ENCODE assay signal across 22 cellular contexts in the genomic region with DNA sequence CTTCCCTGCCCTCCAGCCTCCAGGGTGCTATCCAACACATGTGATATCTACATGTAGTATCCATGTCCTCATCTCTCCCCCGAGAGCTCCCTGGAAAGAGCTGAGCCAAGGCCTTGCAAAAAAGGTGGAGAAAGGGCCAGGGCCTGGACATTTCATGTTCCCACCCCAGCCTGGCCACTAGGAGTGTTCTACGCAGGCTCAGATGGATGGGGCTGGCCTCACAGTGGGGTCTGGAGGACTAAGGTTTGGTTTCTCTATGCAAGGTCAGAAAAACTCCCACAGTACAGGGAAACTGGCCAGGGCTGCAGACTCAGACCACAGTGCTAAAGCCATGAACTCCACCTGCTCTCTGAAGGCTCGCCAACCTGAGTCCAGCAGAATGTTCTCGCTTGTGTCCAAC. TPM values are rescaled to one million over a fixed set of nuclear protein-coding genes. Genes with fewer than 3 reads are reported as not detected.
"Had no signal": no experiment of that assay in that cellular context is flagged by ENCODE, and none has a peak within 500 bp of the region (broad histone marks: within the 10 kb centered on the region; RNA-seq: fewer than 3 reads in every experiment).

No MANE protein-coding gene starts in this region.

- H3K4me3 Mint-ChIP-seq: activated B cell treated with CpG ODN at 0.5 μM for 24 hours; activated naive CD4-positive, alpha-beta T cell treated with anti-CD3 and anti-CD28 coated beads, Interleukin-2, amount 50 U/mL, for 24 hours; brain; central memory CD8-positive, alpha-beta T cell; naive thymus-derived CD8-positive, alpha-beta T cell; type B pancreatic cell had no signal

- H3K9me3 Mint-ChIP-seq: activated B cell treated with CpG ODN at 0.5 μM for 24 hours; activated naive CD4-positive, alpha-beta T cell treated with anti-CD3 and anti-CD28 coated beads, Interleukin-2, amount 50 U/mL, for 24 hours; brain; central memory CD8-positive, alpha-beta T cell; naive thymus-derived CD8-positive, alpha-beta T cell; type B pancreatic cell had no signal

- FAIRE-seq: endothelial cell of umbilical vein had no signal

- H3K4me1 ChIP-seq: left ventricle myocardium inferior had no signal

- H3K4me3 ChIP-seq: coronary artery, esophagus squamous epithelium, left ventricle myocardium inferior had no signal

- H3K27me3 ChIP-seq: esophagus squamous epithelium had no signal

- H3K27ac Mint-ChIP-seq: activated B cell treated with CpG ODN at 0.5 μM for 24 hours, brain, type B pancreatic cell had no signal

- H3K4me1 Mint-ChIP-seq: activated B cell treated with CpG ODN at 0.5 μM for 24 hours, brain had no signal

- H3K36me3 ChIP-seq: esophagus squamous epithelium, left ventricle myocardium inferior, neutrophil had no signal

- H3K27ac ChIP-seq: coronary artery, esophagus squamous epithelium, left ventricle myocardium inferior, neutrophil had no signal

- H3K27me3 Mint-ChIP-seq: activated B cell treated with CpG ODN at 0.5 μM for 24 hours; activated naive CD4-positive, alpha-beta T cell treated with anti-CD3 and anti-CD28 coated beads, Interleukin-2, amount 50 U/mL, for 24 hours; brain; central memory CD8-positive, alpha-beta T cell; naive thymus-derived CD8-positive, alpha-beta T cell; type B pancreatic cell had no signal

- H3K36me3 Mint-ChIP-seq: activated naive CD4-positive, alpha-beta T cell treated with anti-CD3 and anti-CD28 coated beads, Interleukin-2, amount 50 U/mL, for 24 hours; brain; naive thymus-derived CD8-positive, alpha-beta T cell; type B pancreatic cell had no signal

- H3K9me3 ChIP-seq: esophagus squamous epithelium, left ventricle myocardium inferior, neutrophil had no signal

- ATAC-seq: naive thymus-derived CD8-positive, alpha-beta T cell had no signal

- DNase-seq: activated B cell treated with CpG ODN at 0.5 μM for 24 hours; activated CD4-positive, alpha-beta T cell treated with anti-CD3 and anti-CD28 coated beads for 48 hours; activated effector memory CD4-positive, alpha-beta T cell treated with Interleukin-2 at 50 U/mL for 16 hours; esophagus squamous epithelium; hippocampal formation; left ventricle myocardium inferior; mesenchymal stem cell; naive thymus-derived CD8-positive, alpha-beta T cell; retina; stimulated activated CD4-positive, alpha-beta T cell treated with anti-CD3 and anti-CD28 coated beads, Interleukin-2, amount 100 ng/mL, for 48 hours; stimulated activated naive CD4-positive, alpha-beta T cell treated with Interleukin-2 at 50 U/mL for 16 hours had no signal

RNA-seq across cellular contexts. Expression of gene CSF2, which starts 1.5 kb away (rescaled TPM):
- total RNA-seq: activated B cell treated with CpG ODN at 0.5 μM for 24 hours; endothelial cell of umbilical vein; esophagus squamous epithelium; left ventricle myocardium inferior; mucosa of gallbladder; naive thymus-derived CD8-positive, alpha-beta T cell; temporal lobe had no signal
- polyA plus RNA-seq: endothelial cell of umbilical vein; naive thymus-derived CD8-positive, alpha-beta T cell had no signal

RNA-seq across cellular contexts. Expression of gene IL3, which starts 11.6 kb away (rescaled TPM):
- total RNA-seq: activated B cell treated with CpG ODN at 0.5 μM for 24 hours; endothelial cell of umbilical vein; esophagus squamous epithelium; fibroblast of villous mesenchyme; left ventricle myocardium inferior; mucosa of gallbladder; naive thymus-derived CD8-positive, alpha-beta T cell; temporal lobe had no signal
- polyA plus RNA-seq: endothelial cell of umbilical vein; keratinocyte; naive thymus-derived CD8-positive, alpha-beta T cell had no signal
